Comparison of ENCODE assay signal across 19 cellular contexts in the genomic region with DNA sequence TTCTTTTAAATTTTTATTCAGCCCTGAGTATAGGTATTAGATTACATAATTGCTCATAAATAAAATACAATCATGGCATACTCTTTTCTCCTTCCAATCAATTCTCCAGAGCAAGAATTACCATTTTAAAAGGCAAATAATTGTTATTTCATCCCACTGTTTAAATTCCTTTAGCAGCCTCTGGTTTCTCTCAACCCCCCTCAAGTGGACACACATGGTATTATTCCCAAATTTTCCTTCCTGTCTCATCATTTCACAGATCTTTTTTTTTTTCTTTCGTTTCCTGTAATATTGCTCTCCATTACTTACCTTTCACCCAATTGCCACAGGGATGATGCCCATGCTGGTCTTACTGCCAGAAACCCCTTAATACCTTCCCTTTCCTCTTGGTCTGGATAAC.
DNase-seq lines count a peak whose midpoint lies in the region; ATAC-seq and TF ChIP-seq lines count a peak whose summit lies in the region.
"Had no signal": no experiment of that assay in that cellular context is flagged by ENCODE, and none has a peak within 500 bp of the region (broad histone marks: within the 10 kb centered on the region; RNA-seq: fewer than 3 reads in every experiment).

No MANE protein-coding gene starts in this region.

- in situ Hi-C loops in astrocyte of the spinal cord (cut with HindIII; ENCODE audit: low sequenced_read_pairs): no loop called here

- H3K4me3 ChIP-seq in left ventricle myocardium inferior (no peak overlapping the region), astrocyte of the spinal cord (ENCODE audit: low read depth, low read length) (no peak overlapping the region), upper lobe of right lung (no peak overlapping the region)
- H3K4me3 ChIP-seq: Peyer's patch, psoas muscle had no signal

- H3K9me3 ChIP-seq in left ventricle myocardium inferior (replicated peaks): peaks cover 6% of the 10 kb centered on the region
- H3K9me3 ChIP-seq in upper lobe of right lung: peaks cover 3% of the 10 kb centered on the region
- H3K9me3 ChIP-seq: Peyer's patch, psoas muscle had no signal

- H3K27ac ChIP-seq in left ventricle myocardium inferior (replicated peaks) (no peak overlapping the region), upper lobe of right lung (no peak overlapping the region)
- H3K27ac ChIP-seq: KMS-11, Peyer's patch, psoas muscle had no signal

- intact Hi-C loops in left ventricle myocardium inferior (cut with micrococcal nuclease) (no loop called here), Right ventricle myocardium superior (cut with DNase I) (no loop called here), upper lobe of right lung (cut with DNase I) (no loop called here)

- H3K36me3 ChIP-seq in left ventricle myocardium inferior (no peaks in the 10 kb centered on the region), upper lobe of right lung (no peaks in the 10 kb centered on the region)
- H3K36me3 ChIP-seq: Peyer's patch had no signal

- peak; percentile 38 for TF ChIP-seq CTCF in left ventricle myocardium inferior (IDR thresholded peaks at IDR 0.05; ENCODE audit: borderline replicate concordance)
- TF ChIP-seq CTCF in astrocyte of the spinal cord (IDR thresholded peaks at IDR 0.05; ENCODE audit: low read depth, low read length): peak; percentile 19
- TF ChIP-seq CTCF in upper lobe of right lung (IDR thresholded peaks at IDR 0.05): peak; percentile 8

- H3K4me1 ChIP-seq in left ventricle myocardium inferior: no peaks in the 10 kb centered on the region
- H3K4me1 ChIP-seq in upper lobe of right lung: no peaks in the 10 kb centered on the region
- H3K4me1 ChIP-seq: Peyer's patch, psoas muscle had no signal

- DNase-seq in left ventricle myocardium inferior (no peak), Right ventricle myocardium superior (no peak), astrocyte of the spinal cord (ENCODE audit: low read depth, low spot score) (no peak), kidney glomerular epithelial cell (lab: John Stamatoyannopoulos, UW) (peak; percentile 28), upper lobe of right lung (no peak), left lobe of liver (ENCODE audit: low spot score) (no peak)
- no peak for DNase-seq in effector CD8-positive, alpha-beta T cell (lab: John Stamatoyannopoulos, UW)
- DNase-seq: activated CD4-positive, alpha-beta memory T cell treated with anti-CD3 and anti-CD28 coated beads for 36 hours; activated naive CD8-positive, alpha-beta T cell treated with anti-CD3 and anti-CD28 coated beads for 36 hours; activated T-cell treated with anti-CD3 and anti-CD28 coated beads, Interleukin-2, amount 50 U/mL, for 48 hours; central memory CD4-positive, alpha-beta T cell; islet precursor cell; NCI-H1436 treated with DMSO at 0.1 percent for 48 hours; NCI-H510A; Peyer's patch; psoas muscle; stimulated activated naive CD8-positive, alpha-beta T cell treated with anti-CD3 and anti-CD28 coated beads, Interleukin-15, amount 100 ng/mL, for 72 hours had no signal

- ATAC-seq in Right ventricle myocardium superior (ENCODE audit: poor library complexity) (no peak), upper lobe of right lung (no peak), left lobe of liver (no peak), GM21447 (IDR thresholded peaks at IDR 0.05; ENCODE audit: unreplicated experiment) (no peak)
- ATAC-seq: psoas muscle; stimulated activated naive CD8-positive, alpha-beta T cell treated with anti-CD3 and anti-CD28 coated beads, Interleukin-15, amount 100 ng/mL, for 72 hours had no signal

- H3K27me3 ChIP-seq in left ventricle myocardium inferior (ENCODE audit: low read depth) (no peaks in the 10 kb centered on the region), upper lobe of right lung (no peaks in the 10 kb centered on the region)
- H3K27me3 ChIP-seq: Peyer's patch had no signal
